Comparison of ENCODE assay signal across 9 cellular contexts in the genomic region with DNA sequence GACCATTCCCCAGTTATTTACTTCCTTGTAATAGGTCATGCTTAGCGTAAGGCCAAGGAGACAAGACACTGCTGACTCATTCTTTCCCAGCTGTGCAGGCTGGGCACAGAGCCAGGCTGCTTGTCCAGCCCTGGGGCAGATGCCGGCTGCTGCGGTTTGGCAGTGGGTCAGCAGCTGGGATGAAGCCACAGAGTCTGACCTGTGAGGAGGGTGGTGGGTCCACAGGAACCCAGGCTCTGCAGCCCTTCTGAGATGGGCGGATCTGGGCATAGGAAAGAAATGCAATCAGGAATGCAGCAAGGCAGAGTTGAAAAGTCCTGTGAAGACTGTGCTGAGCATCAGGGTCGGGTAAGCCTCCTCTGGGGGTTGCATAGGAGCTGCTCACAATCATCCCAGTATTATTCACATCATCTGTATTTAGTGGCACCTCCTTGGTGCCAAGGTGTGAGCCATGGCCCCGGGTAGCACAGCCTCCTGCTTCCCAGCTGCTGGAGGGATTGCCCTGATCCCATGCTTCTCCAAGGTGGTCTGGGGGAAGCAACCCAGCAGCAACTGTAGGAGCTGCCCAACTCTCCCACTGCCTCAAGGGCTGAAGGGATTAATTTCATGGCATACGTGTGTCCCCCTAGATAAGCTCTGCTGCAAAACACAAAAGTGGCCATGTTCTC.
A peak's percentile ranks its signal among the peaks of the same experiment; 100 is the strongest.
DNase-seq lines count a peak whose midpoint lies in the region; ATAC-seq and TF ChIP-seq lines count a peak whose summit lies in the region.
"Had no signal": no experiment of that assay in that cellular context is flagged by ENCODE, and none has a peak within 500 bp of the region (broad histone marks: within the 10 kb centered on the region; RNA-seq: fewer than 3 reads in every experiment).

No MANE protein-coding gene starts in this region.

- H3K9me3 Mint-ChIP-seq in activated CD8-positive, alpha-beta T cell treated with anti-CD3 and anti-CD28 coated beads, Interleukin-2, amount 10 ng/mL, durations not matched to agents 7 days and 5 days (ENCODE audit: insufficient read depth): no peaks in the 10 kb centered on the region

- H3K27me3 Mint-ChIP-seq in activated CD8-positive, alpha-beta T cell treated with anti-CD3 and anti-CD28 coated beads, Interleukin-2, amount 10 ng/mL, durations not matched to agents 7 days and 5 days (ENCODE audit: low read depth): no peaks in the 10 kb centered on the region

- ATAC-seq in GM21381 (IDR thresholded peaks at IDR 0.05; ENCODE audit: unreplicated experiment): peak; percentile 50
- peak; percentile 24 for ATAC-seq in stimulated activated naive CD8-positive, alpha-beta T cell treated with anti-CD3 and anti-CD28 coated beads, Interleukin-15, Interleukin-2, amounts not matched to agents 100 U/mL and 50 U/mL, for 24 hours
- ATAC-seq in activated CD8-positive, alpha-beta T cell treated with anti-CD3 and anti-CD28 coated beads, Interleukin-2, amount 10 ng/mL, durations not matched to agents 7 days and 5 days: no peak

- in situ Hi-C loops in astrocyte of the cerebellum (cut with HindIII; ENCODE audit: low sequenced_read_pairs): no loop called here

- peak overlapping the region; percentile 79 for H3K4me2 ChIP-seq in BLaER1

- no peak overlapping the region for H3K27ac Mint-ChIP-seq in activated CD8-positive, alpha-beta T cell treated with anti-CD3 and anti-CD28 coated beads, Interleukin-2, amount 10 ng/mL, durations not matched to agents 7 days and 5 days

- DNase-seq in HuH-7 (ENCODE audit: low spot score) (peak; percentile 48), astrocyte of the cerebellum (ENCODE audit: low read depth) (peak; percentile 89), iPS-NIHi11 (ENCODE audit: low spot score) (peak; percentile 66), SKM-1 treated with dmso at 0.1 percent for 144 hours (lab: John Stamatoyannopoulos, UW; ENCODE audit: unreplicated experiment) (no peak)
- no peak for DNase-seq in stimulated activated naive CD8-positive, alpha-beta T cell treated with anti-CD3 and anti-CD28 coated beads, Interleukin-15, Interleukin-2, amounts not matched to agents 100 U/mL and 50 U/mL, for 24 hours
- no peak for DNase-seq in activated CD8-positive, alpha-beta T cell treated with anti-CD3 and anti-CD28 coated beads, Interleukin-2, amount 10 ng/mL, durations not matched to agents 7 days and 5 days

- no peaks in the 10 kb centered on the region for H3K36me3 Mint-ChIP-seq in activated CD8-positive, alpha-beta T cell treated with anti-CD3 and anti-CD28 coated beads, Interleukin-2, amount 10 ng/mL, durations not matched to agents 7 days and 5 days (ENCODE audit: low read depth)

- CTCF ChIA-PET in activated CD8-positive, alpha-beta T cell treated with anti-CD3 and anti-CD28 coated beads, Interleukin-2, amount 10 ng/mL, durations not matched to agents 7 days and 5 days (lab: Charles Lee): no interaction called here

- TF ChIP-seq CTCF in astrocyte of the cerebellum (IDR thresholded peaks at IDR 0.05; ENCODE audit: low read depth, low read length, missing control alignments): no peak

- no peaks in the 10 kb centered on the region for H3K4me1 Mint-ChIP-seq in activated CD8-positive, alpha-beta T cell treated with anti-CD3 and anti-CD28 coated beads, Interleukin-2, amount 10 ng/mL, durations not matched to agents 7 days and 5 days (ENCODE audit: low read depth)

- H3K9me3 ChIP-seq in BLaER1: no peaks in the 10 kb centered on the region
- H3K9me3 ChIP-seq: HAP-1 had no signal

- H3K36me3 ChIP-seq in BLaER1: no peaks in the 10 kb centered on the region
- H3K36me3 ChIP-seq: HAP-1 had no signal

- POLR2A ChIA-PET in activated CD8-positive, alpha-beta T cell treated with anti-CD3 and anti-CD28 coated beads, Interleukin-2, amount 10 ng/mL, durations not matched to agents 7 days and 5 days (lab: Charles Lee): no interaction called here

- no peaks in the 10 kb centered on the region for H3K27me3 ChIP-seq in BLaER1

- no peak overlapping the region for H3K27ac ChIP-seq in BLaER1

- no peak overlapping the region for H3K4me3 ChIP-seq in BLaER1
- H3K4me3 ChIP-seq in astrocyte of the cerebellum (ENCODE audit: low read depth, low read length): no peak overlapping the region
- H3K4me3 ChIP-seq: HAP-1 had no signal

- no peak overlapping the region for H3K4me3 Mint-ChIP-seq in activated CD8-positive, alpha-beta T cell treated with anti-CD3 and anti-CD28 coated beads, Interleukin-2, amount 10 ng/mL, durations not matched to agents 7 days and 5 days

- no peak overlapping the region for H3K9ac ChIP-seq in BLaER1

- H3K4me1 ChIP-seq in BLaER1: peaks cover 73% of the 10 kb centered on the region

- peaks cover 16% of the 10 kb centered on the region; the same call in 1 of the 2 replicates for H4K20me1 ChIP-seq in BLaER1

Comparison
In these comparisons a context has a peak if more than half of its experiments do, and no peak if none do; other contexts are left out.
1. DNase-seq: peak in HuH-7 (single experiment), astrocyte of the cerebellum (single experiment) and iPS-NIHi11 (single experiment); none in stimulated activated naive CD8-positive, alpha-beta T cell treated with anti-CD3 and anti-CD28 coated beads, Interleukin-15, Interleukin-2, amounts not matched to agents 100 U/mL and 50 U/mL, for 24 hours (single experiment), activated CD8-positive, alpha-beta T cell treated with anti-CD3 and anti-CD28 coated beads, Interleukin-2, amount 10 ng/mL, durations not matched to agents 7 days and 5 days (single experiment) and SKM-1 treated with dmso at 0.1 percent for 144 hours (single experiment).